In the genomic region with DNA sequence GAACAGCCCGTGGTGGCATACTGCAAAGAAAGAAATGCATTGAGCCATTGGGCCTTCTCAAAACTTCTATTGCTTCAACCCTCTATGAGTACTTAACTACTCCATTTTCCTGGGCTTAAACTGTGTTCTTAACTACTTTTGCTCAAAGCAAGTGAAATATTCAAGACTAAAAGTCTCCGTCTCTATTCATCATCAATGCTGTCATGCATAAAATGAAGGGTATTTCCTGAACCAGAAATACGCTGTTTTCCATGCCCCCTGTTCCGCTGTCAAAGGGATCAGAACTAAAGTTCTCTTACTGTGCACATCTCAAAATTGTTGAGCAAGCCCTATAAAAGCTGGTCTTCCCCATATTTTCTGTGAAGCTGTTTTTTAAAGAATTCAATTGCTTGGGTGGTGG, we compare ENCODE assay signal across 26 cellular contexts. TPM values are rescaled to one million over a fixed set of nuclear protein-coding genes. Genes with fewer than 3 reads are reported as not detected.
DNase-seq lines count a peak whose midpoint lies in the region; ATAC-seq, FAIRE-seq and TF ChIP-seq lines count a peak whose summit lies in the region.
"Had no signal": no experiment of that assay in that cellular context is flagged by ENCODE, and none has a peak within 500 bp of the region (broad histone marks: within the 10 kb centered on the region; RNA-seq: fewer than 3 reads in every experiment).

No MANE protein-coding gene starts in this region.

- CTCF ChIA-PET in activated CD8-positive, alpha-beta T cell treated with anti-CD3 and anti-CD28 coated beads for 36 hours (lab: Charles Lee) = interaction anchor here (1.0 to 1.1 kb wide), 3 partner anchors 14 to 45 kb away, joined by 3 to 4 read pairs (median 3); no protein-coding TSS in a partner anchor
- CTCF ChIA-PET in activated CD8-positive, alpha-beta T cell treated with anti-CD3 and anti-CD28 coated beads, Interleukin-2, amount 10 ng/mL, durations not matched to agents 7 days and 5 days (lab: Charles Lee) = interaction anchor here (0.7 to 1.0 kb wide), 2 partner anchors 11 to 18 kb away, joined by 3 read pairs; no protein-coding TSS in a partner anchor

- no peaks in the 10 kb centered on the region for H3K27me3 Mint-ChIP-seq in activated CD8-positive, alpha-beta T cell treated with anti-CD3 and anti-CD28 coated beads for 36 hours
- H3K27me3 Mint-ChIP-seq in activated CD8-positive, alpha-beta T cell treated with anti-CD3 and anti-CD28 coated beads, Interleukin-2, amount 10 ng/mL, durations not matched to agents 7 days and 5 days (ENCODE audit: low read depth) = no peaks in the 10 kb centered on the region
- H3K27me3 Mint-ChIP-seq in astrocyte (ENCODE audit: low read depth, unreplicated experiment) = no peaks in the 10 kb centered on the region

- no peak for FAIRE-seq in astrocyte (lab: Jason Lieb, UNC)
- FAIRE-seq: A549, GM12892, kidney, TTC549 had no signal

- H3K36me3 ChIP-seq in OCI-LY1 (ENCODE audit: insufficient read depth, low read length) (peaks cover 39% of the 10 kb centered on the region), astrocyte (ENCODE audit: insufficient read depth, low read length) (no peaks in the 10 kb centered on the region)
- H3K36me3 ChIP-seq: SJCRH30 had no signal

- no peaks in the 10 kb centered on the region; the same call in 1 of the 2 replicates for H3F3A ChIP-seq in OCI-LY1 (ENCODE audit: insufficient read depth, low read length)

- peaks cover 92% of the 10 kb centered on the region for H3K4me1 ChIP-seq in OCI-LY1 (ENCODE audit: insufficient read depth, low read length, severe bottlenecking)
- peaks cover 30% of the 10 kb centered on the region for H3K4me1 ChIP-seq in astrocyte (ENCODE audit: insufficient read depth, low read length)
- H3K4me1 ChIP-seq: SJCRH30 had no signal

- ATAC-seq in activated CD8-positive, alpha-beta T cell treated with anti-CD3 and anti-CD28 coated beads for 36 hours = no peak
- no peak for ATAC-seq in activated CD8-positive, alpha-beta T cell treated with anti-CD3 and anti-CD28 coated beads, Interleukin-2, amount 10 ng/mL, durations not matched to agents 7 days and 5 days
- ATAC-seq in stimulated activated effector memory CD8-positive, alpha-beta T cell treated with anti-CD3 and anti-CD28 coated beads, Interleukin-12 subunit alpha, Interleukin-12 subunit beta, amount 100 ng/mL, for 72 hours = no peak
- ATAC-seq in GM18858 (IDR thresholded peaks at IDR 0.05; ENCODE audit: unreplicated experiment) = no peak

- H3K27me3 ChIP-seq in OCI-LY1 (ENCODE audit: insufficient read depth, low read length) = no peaks in the 10 kb centered on the region
- no peaks in the 10 kb centered on the region for H3K27me3 ChIP-seq in astrocyte (ENCODE audit: insufficient read depth, low read length)
- H3K27me3 ChIP-seq: Peyer's patch, sigmoid colon, SJCRH30 had no signal

- no peak overlapping the region for H3K4me3 Mint-ChIP-seq in activated CD8-positive, alpha-beta T cell treated with anti-CD3 and anti-CD28 coated beads for 36 hours
- no peak overlapping the region for H3K4me3 Mint-ChIP-seq in activated CD8-positive, alpha-beta T cell treated with anti-CD3 and anti-CD28 coated beads, Interleukin-2, amount 10 ng/mL, durations not matched to agents 7 days and 5 days
- no peak overlapping the region for H3K4me3 Mint-ChIP-seq in astrocyte (ENCODE audit: unreplicated experiment)
- H3K4me3 Mint-ChIP-seq in stimulated activated effector memory CD8-positive, alpha-beta T cell treated with anti-CD3 and anti-CD28 coated beads, Interleukin-12 subunit alpha, Interleukin-12 subunit beta, amount 100 ng/mL, for 72 hours = peak overlapping the region; percentile 43

- DNase-seq in activated CD8-positive, alpha-beta T cell treated with anti-CD3 and anti-CD28 coated beads for 36 hours = no peak
- DNase-seq in activated CD8-positive, alpha-beta T cell treated with anti-CD3 and anti-CD28 coated beads, Interleukin-2, amount 10 ng/mL, durations not matched to agents 7 days and 5 days = no peak
- DNase-seq in astrocyte (ENCODE audit: low read depth) = peak; percentile 10
- no peak for DNase-seq in stimulated activated effector memory CD8-positive, alpha-beta T cell treated with anti-CD3 and anti-CD28 coated beads, Interleukin-12 subunit alpha, Interleukin-12 subunit beta, amount 100 ng/mL, for 72 hours (ENCODE audit: low spot score in 2 of 2)
- no peak for DNase-seq in activated gamma-delta T cell treated with Interleukin-2 at 50 U/mL for 16 hours
- no peak for DNase-seq in DMS 273 treated with DMSO at 0.1 percent for 48 hours (lab: John Stamatoyannopoulos, UW)
- DNase-seq: activated effector memory CD4-positive, alpha-beta T cell treated with anti-CD3 and anti-CD28 coated beads, Interleukin-2, amount 50 U/mL, for 16 hours; Calu3; central memory CD4-positive, alpha-beta T cell; kidney; NCI-H1417; NCI-H510A treated with DMSO at 0.1 percent for 48 hours; Peyer's patch; sigmoid colon; SJCRH30; stimulated activated CD4-positive, alpha-beta T cell treated with anti-CD3 and anti-CD28 coated beads, Interleukin-15, amount 100 ng/mL, for 24 hours had no signal

- H3K27ac ChIP-seq in OCI-LY1 (ENCODE audit: low read depth, low read length, poor library complexity, severe bottlenecking) (peak overlapping the region; percentile 54), astrocyte (ENCODE audit: low read depth, low read length) (no peak overlapping the region)
- H3K27ac ChIP-seq: A549, Peyer's patch, SJCRH30 had no signal

- H3K9me3 Mint-ChIP-seq in activated CD8-positive, alpha-beta T cell treated with anti-CD3 and anti-CD28 coated beads for 36 hours = no peaks in the 10 kb centered on the region
- H3K9me3 Mint-ChIP-seq in activated CD8-positive, alpha-beta T cell treated with anti-CD3 and anti-CD28 coated beads, Interleukin-2, amount 10 ng/mL, durations not matched to agents 7 days and 5 days (ENCODE audit: insufficient read depth) = no peaks in the 10 kb centered on the region
- no peaks in the 10 kb centered on the region for H3K9me3 Mint-ChIP-seq in astrocyte (ENCODE audit: unreplicated experiment)
- no peaks in the 10 kb centered on the region for H3K9me3 Mint-ChIP-seq in stimulated activated effector memory CD8-positive, alpha-beta T cell treated with anti-CD3 and anti-CD28 coated beads, Interleukin-12 subunit alpha, Interleukin-12 subunit beta, amount 100 ng/mL, for 72 hours

- no peaks in the 10 kb centered on the region for H4K20me1 ChIP-seq in OCI-LY1 (ENCODE audit: insufficient read depth, low read length)
- H4K20me1 ChIP-seq in astrocyte (ENCODE audit: insufficient read depth, low read length) = peaks cover 54% of the 10 kb centered on the region

- H3K79me2 ChIP-seq in OCI-LY1 (ENCODE audit: insufficient read depth, low read length) = peaks cover 45% of the 10 kb centered on the region
- H3K79me2 ChIP-seq in astrocyte (ENCODE audit: insufficient read depth, low read length) = peaks cover 56% of the 10 kb centered on the region

- H3K36me3 Mint-ChIP-seq in activated CD8-positive, alpha-beta T cell treated with anti-CD3 and anti-CD28 coated beads for 36 hours (ENCODE audit: low read depth) = peaks cover 81% of the 10 kb centered on the region
- H3K36me3 Mint-ChIP-seq in activated CD8-positive, alpha-beta T cell treated with anti-CD3 and anti-CD28 coated beads, Interleukin-2, amount 10 ng/mL, durations not matched to agents 7 days and 5 days (ENCODE audit: low read depth) = peaks cover 40% of the 10 kb centered on the region
- peaks cover 16% of the 10 kb centered on the region for H3K36me3 Mint-ChIP-seq in astrocyte (ENCODE audit: low read depth, unreplicated experiment)
- peaks cover 90% of the 10 kb centered on the region for H3K36me3 Mint-ChIP-seq in stimulated activated effector memory CD8-positive, alpha-beta T cell treated with anti-CD3 and anti-CD28 coated beads, Interleukin-12 subunit alpha, Interleukin-12 subunit beta, amount 100 ng/mL, for 72 hours

- TF ChIP-seq CTCF in activated CD8-positive, alpha-beta T cell treated with anti-CD3 and anti-CD28 coated beads for 36 hours (IDR thresholded peaks at IDR 0.05) = no peak
- TF ChIP-seq CTCF in OCI-LY1 (IDR thresholded peaks at IDR 0.05; ENCODE audit: low read length) (no peak), astrocyte (IDR thresholded peaks at IDR 0.05; ENCODE audit: insufficient read depth, low read depth, low read length) (no peak)

- H3K4me2 ChIP-seq in OCI-LY1 (ENCODE audit: low read length) = peak overlapping the region; percentile 3; the same call in 1 of the 2 replicates
- H3K4me2 ChIP-seq in astrocyte (ENCODE audit: low read length) = no peak overlapping the region

- POLR2A ChIA-PET in activated CD8-positive, alpha-beta T cell treated with anti-CD3 and anti-CD28 coated beads for 36 hours (lab: Charles Lee) = interaction anchor here (0.5 to 1.9 kb wide), 5 partner anchors 10 to 36 kb away, joined by 3 to 9 read pairs (median 5); partner anchors contain the start of gene SIAH2
- POLR2A ChIA-PET in activated CD8-positive, alpha-beta T cell treated with anti-CD3 and anti-CD28 coated beads, Interleukin-2, amount 10 ng/mL, durations not matched to agents 7 days and 5 days (lab: Charles Lee) = interaction anchor here (1.1 to 7.1 kb wide), 2 partner anchors 20 to 21 kb away, joined by 3 to 61 read pairs; partner anchors contain the start of gene SIAH2

- intact Hi-C loops in activated CD8-positive, alpha-beta T cell treated with anti-CD3 and anti-CD28 coated beads for 36 hours (cut with micrococcal nuclease) = no loop called here

- H3K9me3 ChIP-seq in OCI-LY1 (ENCODE audit: low read length) (no peaks in the 10 kb centered on the region), astrocyte (ENCODE audit: insufficient read depth, low read depth, low read length) (no peaks in the 10 kb centered on the region)
- H3K9me3 ChIP-seq: A549, Peyer's patch, sigmoid colon, SJCRH30 had no signal

- H3K9me2 ChIP-seq in OCI-LY1 (ENCODE audit: low read depth, low read length) = no peaks in the 10 kb centered on the region

- H3K4me1 Mint-ChIP-seq in activated CD8-positive, alpha-beta T cell treated with anti-CD3 and anti-CD28 coated beads for 36 hours (ENCODE audit: low read depth) = peaks cover 93% of the 10 kb centered on the region
- peaks cover 63% of the 10 kb centered on the region for H3K4me1 Mint-ChIP-seq in activated CD8-positive, alpha-beta T cell treated with anti-CD3 and anti-CD28 coated beads, Interleukin-2, amount 10 ng/mL, durations not matched to agents 7 days and 5 days (ENCODE audit: low read depth)
- H3K4me1 Mint-ChIP-seq in astrocyte (ENCODE audit: low read depth, unreplicated experiment) = peaks cover 71% of the 10 kb centered on the region
- peaks cover 96% of the 10 kb centered on the region for H3K4me1 Mint-ChIP-seq in stimulated activated effector memory CD8-positive, alpha-beta T cell treated with anti-CD3 and anti-CD28 coated beads, Interleukin-12 subunit alpha, Interleukin-12 subunit beta, amount 100 ng/mL, for 72 hours

- H3K9ac ChIP-seq in OCI-LY1 (ENCODE audit: low read length) (no peak overlapping the region), astrocyte (ENCODE audit: low read length) (no peak overlapping the region)

- H2AFZ ChIP-seq in OCI-LY1 (ENCODE audit: low read length) = no peak overlapping the region
- no peak overlapping the region for H2AFZ ChIP-seq in astrocyte (ENCODE audit: low read depth, low read length)

- peak overlapping the region; percentile 99 for H3K27ac Mint-ChIP-seq in activated CD8-positive, alpha-beta T cell treated with anti-CD3 and anti-CD28 coated beads for 36 hours
- no peak overlapping the region for H3K27ac Mint-ChIP-seq in activated CD8-positive, alpha-beta T cell treated with anti-CD3 and anti-CD28 coated beads, Interleukin-2, amount 10 ng/mL, durations not matched to agents 7 days and 5 days
- peak overlapping the region; percentile 99 for H3K27ac Mint-ChIP-seq in astrocyte (ENCODE audit: unreplicated experiment)
- peak overlapping the region; percentile 17 for H3K27ac Mint-ChIP-seq in stimulated activated effector memory CD8-positive, alpha-beta T cell treated with anti-CD3 and anti-CD28 coated beads, Interleukin-12 subunit alpha, Interleukin-12 subunit beta, amount 100 ng/mL, for 72 hours

- H3K4me3 ChIP-seq in OCI-LY1 (ENCODE audit: low read depth, low read length, poor library complexity, severe bottlenecking) (no peak overlapping the region), astrocyte (ENCODE audit: insufficient read depth, low read depth, low read length) (no peak overlapping the region)
- H3K4me3 ChIP-seq: A549, Peyer's patch, sigmoid colon, SJCRH30 had no signal

RNA-seq across cellular contexts. Expression of gene SIAH2, which starts 20.3 kb away (rescaled TPM):
- total RNA-seq in activated CD8-positive, alpha-beta T cell treated with anti-CD3 and anti-CD28 coated beads for 36 hours = 10 to 100 TPM; 90.3 to 91.1 TPM
- total RNA-seq in activated CD8-positive, alpha-beta T cell treated with anti-CD3 and anti-CD28 coated beads, Interleukin-2, amount 10 ng/mL, durations not matched to agents 7 days and 5 days = 10 to 100 TPM; 31.5 to 32.3 TPM
- 39.3 and 46.2 TPM in 2 replicates for total RNA-seq in astrocyte

RNA-seq across cellular contexts. Expression of gene ERICH6, which starts 39.0 kb away (rescaled TPM):
- total RNA-seq in activated CD8-positive, alpha-beta T cell treated with anti-CD3 and anti-CD28 coated beads for 36 hours = not detected
- total RNA-seq in activated CD8-positive, alpha-beta T cell treated with anti-CD3 and anti-CD28 coated beads, Interleukin-2, amount 10 ng/mL, durations not matched to agents 7 days and 5 days = under 1 TPM; 0.21 to 0.60 TPM
- total RNA-seq in astrocyte = 0.09 TPM in 1 of 2 replicates, not detected in the other
- total RNA-seq: Calu3; lung microvascular endothelial cell; MCF 10A; Peyer's patch; posterior vena cava; sigmoid colon; SJCRH30; subcutaneous adipose tissue; T-helper 1 cell treated with Interleukin-12 subunit alpha and Interleukin-12 subunit beta and Interleukin-4 antibody, amounts not matched to agents 30 ng/mL and 1 ng/mL, for 36 hours had no signal
